2 cellular contexts compared by ENCODE assay signal in the genomic region with DNA sequence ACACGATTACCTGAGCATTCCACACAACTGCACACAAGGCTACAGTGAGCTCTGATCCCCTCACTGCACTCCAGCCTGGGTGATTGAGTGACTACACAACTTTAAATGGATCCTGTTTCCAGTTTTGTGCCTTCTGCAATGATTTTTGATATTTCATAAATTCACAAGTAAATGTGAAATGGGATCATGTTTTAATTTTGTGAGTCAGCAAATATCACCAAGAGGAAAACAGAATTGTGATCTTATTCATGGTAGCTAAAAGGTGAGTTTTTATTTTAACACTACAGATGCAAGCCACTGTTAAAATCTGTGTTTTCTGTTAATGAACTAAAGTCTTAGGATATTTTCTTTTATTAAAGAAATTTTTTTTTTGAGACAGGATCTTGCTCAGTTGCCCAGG.
TF ChIP-seq lines count a peak whose summit lies in the region.

No MANE protein-coding gene starts in this region.

TF ChIP-seq in HepG2, 621 proteins besides CTCF, POLR2A, EP300 and RAD21:
- TF ChIP-seq MIXL1 (CRISPR knock-in tag; IDR thresholded peaks at IDR 0.05) (no peak), NONO (IDR thresholded peaks at IDR 0.05) (no peak), NONO (CRISPR knock-in tag; conservative IDR thresholded peaks at IDR 0.05) (no peak), ZFYVE20 (CRISPR knock-in tag; IDR thresholded peaks at IDR 0.05; ENCODE audit: borderline replicate concordance, low read depth) (no peak), ZNF335 (CRISPR knock-in tag; IDR thresholded peaks at IDR 0.05) (no peak), MAFF (IDR thresholded peaks at IDR 0.05; ENCODE audit: low read depth, low read length) (peak; percentile 64), MAFK (conservative IDR thresholded peaks at IDR 0.05 in 1 of 2, IDR thresholded peaks at IDR 0.05 in 1 of 2; ENCODE audit: low read length in 2 of 2) (peak; percentile 52 to 77)
TF ChIP-seq in HepG2: peak in this region for 2.

TF ChIP-seq in IMR-90, 13 proteins besides CTCF, POLR2A, EP300 and RAD21:
- no peak for TF ChIP-seq USF2 (IDR thresholded peaks at IDR 0.05; ENCODE audit: low read depth, low read length)
- no peak for TF ChIP-seq BHLHE40 (IDR thresholded peaks at IDR 0.05; ENCODE audit: low read depth, low read length)
- no peak for TF ChIP-seq SMC3 (IDR thresholded peaks at IDR 0.05; ENCODE audit: low read depth, low read length)
- TF ChIP-seq MAZ (IDR thresholded peaks at IDR 0.05; ENCODE audit: borderline replicate concordance, low read depth, low read length), result no peak
- TF ChIP-seq RFX5 (IDR thresholded peaks at IDR 0.05; ENCODE audit: low read depth, low read length), result no peak
- TF ChIP-seq NFE2L2 (IDR thresholded peaks at IDR 0.05; ENCODE audit: low read depth, low read length), result no peak
- TF ChIP-seq MAFK (IDR thresholded peaks at IDR 0.05; ENCODE audit: low read depth, low read length), result peak; percentile 32
